Comparison of ENCODE assay signal across 11 cellular contexts in genomic region chr6:44867561-44868334, GRCh38.
DNase-seq lines count a peak whose midpoint lies in the region; ATAC-seq and TF ChIP-seq lines count a peak whose summit lies in the region.
"Had no signal": no experiment of that assay in that cellular context is flagged by ENCODE, and none has a peak within 500 bp of the region (broad histone marks: within the 10 kb centered on the region; RNA-seq: fewer than 3 reads in every experiment).

No MANE protein-coding gene starts in this region.

- peaks cover 11% of the 10 kb centered on the region for H3K9me3 Mint-ChIP-seq in chondrocyte (ENCODE audit: low read depth)
- peaks cover 8 to 13% (median 12%) of the 10 kb centered on the region in 5 donors for H3K9me3 Mint-ChIP-seq in CD8-positive, alpha-beta memory T cell

- no peak for TF ChIP-seq CTCF in GM20000 (IDR thresholded peaks at IDR 0.05; ENCODE audit: extremely low read depth, missing control alignments)
- no peak for TF ChIP-seq CTCF in chondrocyte (IDR thresholded peaks at IDR 0.05)

- no peak overlapping the region for H3K27ac Mint-ChIP-seq in chondrocyte (ENCODE audit: unreplicated experiment)
- H3K27ac Mint-ChIP-seq in CD8-positive, alpha-beta memory T cell, result peak overlapping the region in 1 of 8 donors; percentile 38
- H3K27ac Mint-ChIP-seq: CD4-positive, CD25-positive, alpha-beta regulatory T cell had no signal

- no peak overlapping the region for H3K27ac ChIP-seq in CD8-positive, alpha-beta memory T cell (ENCODE audit: low read depth, low read length)
- H3K27ac ChIP-seq in effector memory CD4-positive, alpha-beta T cell (ENCODE audit: insufficient read depth, low read length, poor library complexity, severe bottlenecking), result no peak overlapping the region

- H3K27me3 Mint-ChIP-seq in chondrocyte (ENCODE audit: low read depth), result no peaks in the 10 kb centered on the region
- H3K27me3 Mint-ChIP-seq in CD8-positive, alpha-beta memory T cell, result no peaks in the 10 kb centered on the region
- H3K27me3 Mint-ChIP-seq: CD4-positive, CD25-positive, alpha-beta regulatory T cell had no signal

- ATAC-seq in GM18519 (IDR thresholded peaks at IDR 0.05; ENCODE audit: low FRiP score, unreplicated experiment) (peak; percentile 55), HG02970 (IDR thresholded peaks at IDR 0.05; ENCODE audit: low FRiP score, unreplicated experiment) (peak; percentile 38)

- DNase-seq in GM20000 (ENCODE audit: low spot score) (peak; percentile 44), NCI-H69 (lab: John Stamatoyannopoulos, UW) (peak; percentile 65), chondrocyte (ENCODE audit: low spot score) (no peak), NCI-H1694 (lab: John Stamatoyannopoulos, UW) (no peak)
- DNase-seq in CD8-positive, alpha-beta memory T cell, result no peak
- DNase-seq in effector memory CD4-positive, alpha-beta T cell, result no peak
- DNase-seq: CD4-positive, CD25-positive, alpha-beta regulatory T cell; glutamatergic neuron; mammary epithelial cell had no signal

- no peak overlapping the region for H3K4me3 Mint-ChIP-seq in chondrocyte (ENCODE audit: unreplicated experiment)
- no peak overlapping the region for H3K4me3 Mint-ChIP-seq in CD8-positive, alpha-beta memory T cell
- H3K4me3 Mint-ChIP-seq: CD4-positive, CD25-positive, alpha-beta regulatory T cell had no signal

- H3K9me3 ChIP-seq in CD8-positive, alpha-beta memory T cell (ENCODE audit: low read length), result peaks cover 8% of the 10 kb centered on the region
- no peaks in the 10 kb centered on the region for H3K9me3 ChIP-seq in effector memory CD4-positive, alpha-beta T cell (ENCODE audit: control insufficient read depth, low read length)

- POLR2A ChIA-PET in CD8-positive, alpha-beta memory T cell (lab: Charles Lee), result no interaction called here

- H3K36me3 ChIP-seq in CD8-positive, alpha-beta memory T cell (ENCODE audit: insufficient read depth, low read length), result no peaks in the 10 kb centered on the region
- peaks cover 7% of the 10 kb centered on the region for H3K36me3 ChIP-seq in effector memory CD4-positive, alpha-beta T cell (ENCODE audit: control insufficient read depth, insufficient read depth, low read length)

- peaks cover 10% of the 10 kb centered on the region for H3K36me3 Mint-ChIP-seq in chondrocyte (ENCODE audit: low read depth)
- H3K36me3 Mint-ChIP-seq in CD8-positive, alpha-beta memory T cell, result peaks cover 19 to 48% (median 31%) of the 10 kb centered on the region in 3 donors

- H3K4me3 ChIP-seq in CD8-positive, alpha-beta memory T cell (ENCODE audit: low read length), result no peak overlapping the region
- H3K4me3 ChIP-seq in effector memory CD4-positive, alpha-beta T cell (ENCODE audit: insufficient read depth, low read depth, low read length, poor library complexity, severe bottlenecking), result no peak overlapping the region

- no peaks in the 10 kb centered on the region for H3K4me1 ChIP-seq in CD8-positive, alpha-beta memory T cell (ENCODE audit: insufficient read depth, low read length)
- H3K4me1 ChIP-seq in effector memory CD4-positive, alpha-beta T cell (ENCODE audit: control insufficient read depth, insufficient read depth, low read length, poor library complexity, severe bottlenecking), result no peaks in the 10 kb centered on the region

- no peaks in the 10 kb centered on the region for H3K4me1 Mint-ChIP-seq in chondrocyte (ENCODE audit: low read depth)
- peaks cover 18 to 29% (median 24%) of the 10 kb centered on the region in 3 donors for H3K4me1 Mint-ChIP-seq in CD8-positive, alpha-beta memory T cell
- H3K4me1 Mint-ChIP-seq: CD4-positive, CD25-positive, alpha-beta regulatory T cell had no signal

- H3K27me3 ChIP-seq in CD8-positive, alpha-beta memory T cell (ENCODE audit: insufficient read depth, low read length, poor library complexity, severe bottlenecking), result no peaks in the 10 kb centered on the region
- H3K27me3 ChIP-seq in effector memory CD4-positive, alpha-beta T cell (replicated peaks; ENCODE audit: control insufficient read depth, insufficient read depth, low read length, poor library complexity, severe bottlenecking), result no peaks in the 10 kb centered on the region

- CTCF ChIA-PET in CD8-positive, alpha-beta memory T cell (lab: Charles Lee), result interaction anchor here (1.0 kb wide), 1 partner anchor 54 kb away, joined by 4 read pairs; no protein-coding TSS in a partner anchor

Comparison
In these comparisons a context has a peak if more than half of its experiments do, and no peak if none do; other contexts are left out.
1. DNase-seq: peak in GM20000 (single experiment) and NCI-H69 (single experiment); none in chondrocyte (single experiment), CD8-positive, alpha-beta memory T cell (0 of 5), NCI-H1694 (single experiment) and effector memory CD4-positive, alpha-beta T cell (0 of 3).